Comparison of ENCODE assay signal across 8 cellular contexts in the genomic region with DNA sequence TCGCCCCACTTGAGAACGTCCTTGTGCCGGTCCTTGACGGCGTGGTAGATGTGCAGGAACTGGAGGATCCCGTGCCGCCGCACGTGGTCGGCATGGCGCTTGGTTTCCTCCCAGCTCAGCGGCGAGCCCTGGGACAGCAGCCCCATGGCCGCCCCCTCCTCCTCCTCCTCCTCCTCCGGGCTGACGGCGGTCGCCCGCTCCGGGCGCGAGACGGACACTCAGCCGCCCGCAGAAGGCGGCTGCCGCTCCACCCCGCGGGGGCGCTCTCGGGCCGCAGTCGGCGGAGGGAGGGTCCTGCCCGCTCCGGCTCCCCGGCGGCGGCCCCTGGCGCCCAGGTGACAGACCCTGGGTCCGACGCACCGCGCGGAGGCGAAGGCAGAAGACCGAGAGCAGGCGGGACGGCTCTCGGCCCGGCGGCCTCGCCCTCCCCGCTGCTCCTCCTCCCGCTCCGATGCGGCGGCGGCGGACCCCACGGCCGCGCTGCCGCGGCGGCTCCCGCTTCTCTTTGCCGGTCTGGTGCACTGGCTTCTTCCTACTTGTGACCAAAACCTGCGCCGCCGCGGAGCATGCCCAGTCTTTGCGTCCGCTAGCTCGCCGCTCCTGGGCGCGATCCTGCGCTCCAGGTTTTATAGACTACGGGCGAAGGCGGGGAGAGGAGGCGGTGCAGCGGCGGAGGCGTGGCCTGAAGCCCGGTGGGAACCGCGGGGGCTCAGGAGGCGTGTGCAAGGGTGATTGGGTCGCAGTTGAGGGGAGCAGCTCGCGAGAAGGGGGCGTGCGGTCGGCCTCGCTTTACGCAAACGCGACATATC. TPM values are rescaled to one million over a fixed set of nuclear protein-coding genes. Genes with fewer than 3 reads are reported as not detected.
A peak's percentile ranks its signal among the peaks of the same experiment; 100 is the strongest.
DNase-seq lines count a peak whose midpoint lies in the region; ATAC-seq and TF ChIP-seq lines count a peak whose summit lies in the region.

A gene (minus strand): TSS at position 602 of the 809 bp plus-strand sequence. CDS start 456 bp downstream, at position 146.

- DNase-seq in DMS 273 (lab: John Stamatoyannopoulos, UW; ENCODE audit: unreplicated experiment) (peak; percentile 98), activated T-cell treated with anti-CD3 and anti-CD28 coated beads for 1 hour (ENCODE audit: low read depth) (peak; percentile 79), epithelial cell of esophagus (ENCODE audit: low read depth) (peak; percentile 96), mucosa of descending colon (peak; percentile 95 to 96 (median 95))
- peak; percentile 88 for DNase-seq in stimulated activated CD8-positive, alpha-beta memory T cell treated with anti-CD3 and anti-CD28 coated beads, Interleukin-4, amount 100 ng/mL, for 24 hours (ENCODE audit: low read depth)

- peaks cover 6% of the 10 kb centered on the region for H3K36me3 ChIP-seq in HUES64 (ENCODE audit: insufficient read depth, low read length)
- no peaks in the 10 kb centered on the region for H3K36me3 ChIP-seq in OCI-LY3 (replicated peaks; ENCODE audit: low read depth, low read length)
- no peaks in the 10 kb centered on the region for H3K36me3 ChIP-seq in mucosa of descending colon (ENCODE audit: low read depth)

- H3K4me3 ChIP-seq in HUES64 (ENCODE audit: low read length) (peak within 1 kb of the TSS; percentile 73), OCI-LY3 (ENCODE audit: low read length) (peak within 1 kb of the TSS; percentile 90), epithelial cell of esophagus (ENCODE audit: low read length) (peak within 1 kb of the TSS; percentile 87), mucosa of descending colon (peak within 1 kb of the TSS; percentile 70)

- TF ChIP-seq CTCF in OCI-LY3 (IDR thresholded peaks at IDR 0.05; ENCODE audit: low read depth, low read length) (peak; percentile 65), epithelial cell of esophagus (IDR thresholded peaks at IDR 0.05; ENCODE audit: insufficient read depth, low read depth, low read length, missing control alignments) (peak; percentile 40), mucosa of descending colon (IDR thresholded peaks at IDR 0.05) (peak; percentile 75)

- peaks cover 24% of the 10 kb centered on the region for H3K27me3 ChIP-seq in HUES64 (ENCODE audit: insufficient read depth, low read length)
- H3K27me3 ChIP-seq in OCI-LY3 (ENCODE audit: low read depth, low read length) = peaks cover 14% of the 10 kb centered on the region

- WGBS in HUES64 = under 1% methylated on average over 100 of the region's 100 CpGs

- H3K9ac ChIP-seq in HUES64 (ENCODE audit: low read depth, low read length) = peak within 1 kb of the TSS; percentile 88
- H3K9ac ChIP-seq in OCI-LY3 (ENCODE audit: low read length) = peak within 1 kb of the TSS; percentile 76

- H3K4me1 ChIP-seq in HUES64 (ENCODE audit: insufficient read depth, low read length) (peaks cover 31% of the 10 kb centered on the region), OCI-LY3 (ENCODE audit: low read length) (peaks cover 33% of the 10 kb centered on the region), mucosa of descending colon (ENCODE audit: low read depth) (peaks cover 17% of the 10 kb centered on the region)

- H2AFZ ChIP-seq in OCI-LY3 (ENCODE audit: low read depth, low read length) = peak within 1 kb of the TSS; percentile 81

- peak within 1 kb of the TSS; percentile 84 for H3K27ac ChIP-seq in HUES64 (ENCODE audit: low read depth, low read length)
- H3K27ac ChIP-seq in OCI-LY3 (ENCODE audit: low read length) = peak within 1 kb of the TSS; percentile 59

- intact Hi-C loops in mucosa of descending colon (cut with DNase I, micrococcal nuclease) = loop anchor here in 1 of 2 donors (5.0 kb wide), 1 partner anchor 108 kb away; no protein-coding TSS in a partner anchor

- H4K20me1 ChIP-seq in OCI-LY3 (ENCODE audit: insufficient read depth, low read length) = peaks cover 6% of the 10 kb centered on the region

- ATAC-seq in GM21423 (IDR thresholded peaks at IDR 0.05; ENCODE audit: unreplicated experiment) (peak; percentile 52), mucosa of descending colon (peak; percentile 82)

- peaks cover 33% of the 10 kb centered on the region for H3K79me2 ChIP-seq in OCI-LY3 (ENCODE audit: low read length)

- H3K4me2 ChIP-seq in OCI-LY3 (ENCODE audit: low read length) = peak within 1 kb of the TSS; percentile 97

- H3K9me3 ChIP-seq in HUES64 (ENCODE audit: insufficient read depth, low read depth, low read length) (no peaks in the 10 kb centered on the region), OCI-LY3 (ENCODE audit: insufficient read depth, low read length) (no peaks in the 10 kb centered on the region), mucosa of descending colon (no peaks in the 10 kb centered on the region)

RNA-seq across cellular contexts. Expression of the gene that starts here (rescaled TPM):
- polyA plus RNA-seq in HUES64 (2013, experiment 1 of 2) = 28.0 TPM
- 26.2 TPM for polyA plus RNA-seq in HUES64 (2013, experiment 2 of 2)
- 10 to 100 TPM; 33.1 to 67.3 (median 40.5) TPM for total RNA-seq in mucosa of descending colon

Comparison
In these comparisons a context has a peak if more than half of its experiments do, and no peak if none do; other contexts are left out.
1. Peak in every context shown above with its lines: DNase-seq, ATAC-seq, H3K4me3 ChIP-seq and H3K27ac ChIP-seq.